8 cellular contexts compared by ENCODE assay signal in genomic region chr2:99490088-99491065, GRCh38. TPM values are rescaled to one million over a fixed set of nuclear protein-coding genes. Genes with fewer than 3 reads are reported as not detected.
A peak's percentile ranks its signal among the peaks of the same experiment; 100 is the strongest.
DNase-seq lines count a peak whose midpoint lies in the region; ATAC-seq and TF ChIP-seq lines count a peak whose summit lies in the region.

No MANE protein-coding gene starts in this region.

- peak; percentile 92 for DNase-seq in EH (ENCODE audit: low read depth)
- peak; percentile 87 for DNase-seq in H4 (ENCODE audit: low spot score)
- peak; percentile 94 for DNase-seq in RPMI8226
- DNase-seq in activated T-helper 9 cell treated with anti-CD3 and anti-CD28 coated beads, Interleukin-2, amount 50 U/mL, for 16 hours (ENCODE audit: low read depth) = peak; percentile 92
- DNase-seq in fibroblast of peridontal ligament (ENCODE audit: extremely low read depth) = peak; percentile 94
- DNase-seq in naive thymus-derived CD8-positive, alpha-beta T cell = peak; percentile 92 to 99 (median 95)
- DNase-seq in stimulated activated naive B cell treated with anti-CD40 and anti-IgM and Interleukin-4, amounts not matched to agents 10 μg/mL and 1 μg/mL and 100 μg/mL, for 72 hours = peak; percentile 96

- peak; percentile 67 for TF ChIP-seq CTCF in LNCAP (IDR thresholded peaks at IDR 0.05)

- peaks cover 0 to 2% (median 0%) of the 10 kb centered on the region in 5 donors for H3K27me3 Mint-ChIP-seq in naive thymus-derived CD8-positive, alpha-beta T cell
- peaks cover 5 to 6% of the 10 kb centered on the region in 2 donors for H3K27me3 Mint-ChIP-seq in stimulated activated naive B cell treated with anti-CD40 and anti-IgM and Interleukin-4, amounts not matched to agents 10 μg/mL and 1 μg/mL and 100 μg/mL, for 72 hours

- peaks cover 0 to 5% (median 0%) of the 10 kb centered on the region in 3 donors for H3K36me3 Mint-ChIP-seq in naive thymus-derived CD8-positive, alpha-beta T cell
- peaks cover 4 to 6% of the 10 kb centered on the region in 2 donors for H3K36me3 Mint-ChIP-seq in stimulated activated naive B cell treated with anti-CD40 and anti-IgM and Interleukin-4, amounts not matched to agents 10 μg/mL and 1 μg/mL and 100 μg/mL, for 72 hours

- H3K27ac Mint-ChIP-seq in naive thymus-derived CD8-positive, alpha-beta T cell = peak overlapping the region; percentile 94 to 100 (median 99)
- H3K27ac Mint-ChIP-seq in stimulated activated naive B cell treated with anti-CD40 and anti-IgM and Interleukin-4, amounts not matched to agents 10 μg/mL and 1 μg/mL and 100 μg/mL, for 72 hours = peak overlapping the region; percentile 98

- ATAC-seq in naive thymus-derived CD8-positive, alpha-beta T cell = peak; percentile 80 to 87
- peak; percentile 86 to 89 for ATAC-seq in stimulated activated naive B cell treated with anti-CD40 and anti-IgM and Interleukin-4, amounts not matched to agents 10 μg/mL and 1 μg/mL and 100 μg/mL, for 72 hours (replicated peaks)

- H3K4me1 Mint-ChIP-seq in naive thymus-derived CD8-positive, alpha-beta T cell = peaks cover 19 to 40% (median 38%) of the 10 kb centered on the region in 4 donors
- H3K4me1 Mint-ChIP-seq in stimulated activated naive B cell treated with anti-CD40 and anti-IgM and Interleukin-4, amounts not matched to agents 10 μg/mL and 1 μg/mL and 100 μg/mL, for 72 hours = peaks cover 16 to 48% of the 10 kb centered on the region in 2 donors

- POLR2A ChIA-PET in naive thymus-derived CD8-positive, alpha-beta T cell (lab: Charles Lee) = interaction anchor here (0.6 to 1.9 kb wide), 5 partner anchors 153 to 766 kb away, joined by 3 to 12 read pairs (median 5); partner anchors contain the start of genes EIF5B, MITD1, MRPL30 and TXNDC9

- H3K9me3 Mint-ChIP-seq in naive thymus-derived CD8-positive, alpha-beta T cell = peaks cover 0 to 2% (median 0%) of the 10 kb centered on the region in 9 donors
- H3K9me3 Mint-ChIP-seq in stimulated activated naive B cell treated with anti-CD40 and anti-IgM and Interleukin-4, amounts not matched to agents 10 μg/mL and 1 μg/mL and 100 μg/mL, for 72 hours = no peaks in the 10 kb centered on the region

- H3K4me3 Mint-ChIP-seq in naive thymus-derived CD8-positive, alpha-beta T cell = peak overlapping the region; percentile 93 to 99 (median 96)
- peak overlapping the region; percentile 97 to 99 for H3K4me3 Mint-ChIP-seq in stimulated activated naive B cell treated with anti-CD40 and anti-IgM and Interleukin-4, amounts not matched to agents 10 μg/mL and 1 μg/mL and 100 μg/mL, for 72 hours

RNA-seq across cellular contexts. Expression of gene REV1, which starts 0.6 kb away (rescaled TPM):
- 9.3 and 14.9 TPM in 2 replicates for total RNA-seq in H4 (2014; rRNA removed; shearing (Covaris generic))
- 10 to 100 TPM; 75.4 to 79.8 TPM for total RNA-seq in naive thymus-derived CD8-positive, alpha-beta T cell
- polyA plus RNA-seq in naive thymus-derived CD8-positive, alpha-beta T cell = 10 to 100 TPM; 13.0 to 28.1 (median 18.0) TPM

Comparison
In these comparisons a context has a peak if more than half of its experiments do, and no peak if none do; other contexts are left out.
1. Peak in every context shown above with its lines: DNase-seq and ATAC-seq.